ENCODE assay signal across 8 cellular contexts in genomic region chr1:179876289-179876715, GRCh38. TPM values are rescaled to one million over a fixed set of nuclear protein-coding genes. Genes with fewer than 3 reads are reported as not detected.
DNase-seq lines count a peak whose midpoint lies in the region; ATAC-seq and TF ChIP-seq lines count a peak whose summit lies in the region.

No MANE protein-coding gene starts in this region.

- ATAC-seq in activated CD8-positive, alpha-beta T cell treated with anti-CD3 and anti-CD28 coated beads for 36 hours = no peak
- no peak for ATAC-seq in thoracic aorta (ENCODE audit: insufficient number of reproducible peaks, low FRiP score, low read depth)
- no peak for ATAC-seq in GM18909 (IDR thresholded peaks at IDR 0.05; ENCODE audit: poor library complexity, unreplicated experiment)
- no peak for ATAC-seq in GM19324 (IDR thresholded peaks at IDR 0.05; ENCODE audit: low FRiP score, unreplicated experiment)

- intact Hi-C loops in activated CD8-positive, alpha-beta T cell treated with anti-CD3 and anti-CD28 coated beads for 36 hours (cut with micrococcal nuclease) = no loop called here

- no peaks in the 10 kb centered on the region for H3K27me3 ChIP-seq in thoracic aorta (replicated peaks; ENCODE audit: insufficient read depth)

- H3K36me3 ChIP-seq in thoracic aorta = peaks cover 9% of the 10 kb centered on the region

- POLR2A ChIA-PET in activated CD4-positive, alpha-beta T cell treated with anti-CD3 and anti-CD28 coated beads, Interleukin-2, amount 10 ng/mL, durations not matched to agents 7 days and 5 days (lab: Charles Lee) = no interaction called here
- POLR2A ChIA-PET in activated CD8-positive, alpha-beta T cell treated with anti-CD3 and anti-CD28 coated beads for 36 hours (lab: Charles Lee) = no interaction called here

- peak overlapping the region; percentile 85 for H3K4me3 Mint-ChIP-seq in activated CD4-positive, alpha-beta T cell treated with anti-CD3 and anti-CD28 coated beads, Interleukin-2, amount 10 ng/mL, durations not matched to agents 7 days and 5 days
- peak overlapping the region; percentile 85 for H3K4me3 Mint-ChIP-seq in activated CD8-positive, alpha-beta T cell treated with anti-CD3 and anti-CD28 coated beads for 36 hours
- H3K4me3 Mint-ChIP-seq in immature natural killer cell = peak overlapping the region; percentile 71 to 95 (median 94)

- DNase-seq in activated CD4-positive, alpha-beta T cell treated with anti-CD3 and anti-CD28 coated beads, Interleukin-2, amount 10 ng/mL, durations not matched to agents 7 days and 5 days = no peak
- no peak for DNase-seq in activated CD4-positive, alpha-beta T cell treated with anti-CD3 and anti-CD28 coated beads, Interleukin-2, amount 50 U/mL, for 1 hour
- no peak for DNase-seq in activated CD8-positive, alpha-beta T cell treated with anti-CD3 and anti-CD28 coated beads for 36 hours
- no peak for DNase-seq in immature natural killer cell
- no peak for DNase-seq in thoracic aorta (ENCODE audit: low spot score)
- no peak for DNase-seq in NCI-H526 treated with DMSO at 0.1 percent for 48 hours (lab: John Stamatoyannopoulos, UW)

- peaks cover 38 to 59% of the 10 kb centered on the region in 2 donors for H3K4me1 ChIP-seq in thoracic aorta (ENCODE audit: control insufficient read depth in 1 of 2, low read depth in 2 of 2)

- H3K27ac ChIP-seq in thoracic aorta = no peak overlapping the region

- H3K9me3 ChIP-seq in thoracic aorta = no peaks in the 10 kb centered on the region

- TF ChIP-seq CTCF in activated CD8-positive, alpha-beta T cell treated with anti-CD3 and anti-CD28 coated beads for 36 hours (IDR thresholded peaks at IDR 0.05) = no peak
- TF ChIP-seq CTCF in thoracic aorta (IDR thresholded peaks at IDR 0.05) = no peak

- CTCF ChIA-PET in activated CD4-positive, alpha-beta T cell treated with anti-CD3 and anti-CD28 coated beads, Interleukin-2, amount 10 ng/mL, durations not matched to agents 7 days and 5 days (lab: Charles Lee) = interaction anchor here (1.2 to 1.4 kb wide), 2 partner anchors 12 to 62 kb away, joined by 3 read pairs; no protein-coding TSS in a partner anchor
- CTCF ChIA-PET in activated CD8-positive, alpha-beta T cell treated with anti-CD3 and anti-CD28 coated beads for 36 hours (lab: Charles Lee) = interaction anchor here (0.6 to 1.8 kb wide), 5 partner anchors 8 to 75 kb away, joined by 3 to 9 read pairs (median 4); no protein-coding TSS in a partner anchor

- H3K27ac Mint-ChIP-seq in activated CD4-positive, alpha-beta T cell treated with anti-CD3 and anti-CD28 coated beads, Interleukin-2, amount 10 ng/mL, durations not matched to agents 7 days and 5 days = peak overlapping the region; percentile 93
- H3K27ac Mint-ChIP-seq in activated CD8-positive, alpha-beta T cell treated with anti-CD3 and anti-CD28 coated beads for 36 hours = peak overlapping the region; percentile 42
- H3K27ac Mint-ChIP-seq in immature natural killer cell = peak overlapping the region; percentile 40 to 91 (median 76)

- H3K4me1 Mint-ChIP-seq in activated CD4-positive, alpha-beta T cell treated with anti-CD3 and anti-CD28 coated beads, Interleukin-2, amount 10 ng/mL, durations not matched to agents 7 days and 5 days = peaks cover 62% of the 10 kb centered on the region
- peaks cover 53% of the 10 kb centered on the region for H3K4me1 Mint-ChIP-seq in activated CD8-positive, alpha-beta T cell treated with anti-CD3 and anti-CD28 coated beads for 36 hours (ENCODE audit: low read depth)
- peaks cover 28 to 67% of the 10 kb centered on the region in 2 donors for H3K4me1 Mint-ChIP-seq in immature natural killer cell

- H3K27me3 Mint-ChIP-seq in activated CD4-positive, alpha-beta T cell treated with anti-CD3 and anti-CD28 coated beads, Interleukin-2, amount 10 ng/mL, durations not matched to agents 7 days and 5 days = no peaks in the 10 kb centered on the region
- H3K27me3 Mint-ChIP-seq in activated CD8-positive, alpha-beta T cell treated with anti-CD3 and anti-CD28 coated beads for 36 hours = no peaks in the 10 kb centered on the region
- peaks cover 4% of the 10 kb centered on the region in 3 donors for H3K27me3 Mint-ChIP-seq in immature natural killer cell (ENCODE audit: low read depth in 3 of 3)

- H3K9me3 Mint-ChIP-seq in activated CD4-positive, alpha-beta T cell treated with anti-CD3 and anti-CD28 coated beads, Interleukin-2, amount 10 ng/mL, durations not matched to agents 7 days and 5 days = no peaks in the 10 kb centered on the region
- H3K9me3 Mint-ChIP-seq in activated CD8-positive, alpha-beta T cell treated with anti-CD3 and anti-CD28 coated beads for 36 hours = no peaks in the 10 kb centered on the region
- H3K9me3 Mint-ChIP-seq in immature natural killer cell = no peaks in the 10 kb centered on the region

- H3K4me3 ChIP-seq in thoracic aorta = peak overlapping the region; percentile 91

- H3K36me3 Mint-ChIP-seq in activated CD4-positive, alpha-beta T cell treated with anti-CD3 and anti-CD28 coated beads, Interleukin-2, amount 10 ng/mL, durations not matched to agents 7 days and 5 days (ENCODE audit: low read depth) = peaks cover 23% of the 10 kb centered on the region
- peaks cover 23% of the 10 kb centered on the region for H3K36me3 Mint-ChIP-seq in activated CD8-positive, alpha-beta T cell treated with anti-CD3 and anti-CD28 coated beads for 36 hours (ENCODE audit: low read depth)
- peaks cover 0 to 10% (median 0%) of the 10 kb centered on the region in 3 donors for H3K36me3 Mint-ChIP-seq in immature natural killer cell

RNA-seq across cellular contexts. Expression of gene TOR1AIP2, which starts 1.3 kb away (rescaled TPM):
- total RNA-seq in activated CD4-positive, alpha-beta T cell treated with anti-CD3 and anti-CD28 coated beads, Interleukin-2, amount 10 ng/mL, durations not matched to agents 7 days and 5 days = 10 to 100 TPM; 49.2 to 49.3 TPM
- total RNA-seq in activated CD8-positive, alpha-beta T cell treated with anti-CD3 and anti-CD28 coated beads for 36 hours = 10 to 100 TPM; 39.5 to 45.1 TPM
- polyA plus RNA-seq in immature natural killer cell = 10 to 100 TPM in 1 of 3 donors, 1 to 10 TPM in 2; 8.7 to 15.5 (median 8.7) TPM
- total RNA-seq in thoracic aorta = 10 to 100 TPM; 45.9 to 74.1 TPM

RNA-seq across cellular contexts. Expression of gene TOR1AIP1, which starts 5.8 kb away (rescaled TPM):
- 10 to 100 TPM; 70.2 to 91.1 TPM for total RNA-seq in activated CD4-positive, alpha-beta T cell treated with anti-CD3 and anti-CD28 coated beads, Interleukin-2, amount 10 ng/mL, durations not matched to agents 7 days and 5 days
- total RNA-seq in activated CD8-positive, alpha-beta T cell treated with anti-CD3 and anti-CD28 coated beads for 36 hours = 10 to 100 TPM; 38.3 to 45.8 TPM
- 10 to 100 TPM; 68.9 to 96.2 (median 76.3) TPM for polyA plus RNA-seq in immature natural killer cell
- total RNA-seq in thoracic aorta = 100 to 1,000 TPM in 1 of 2 donors, 10 to 100 TPM in 1; 99.5 to 106 TPM

Comparison
In these comparisons a context has a peak if more than half of its experiments do, and no peak if none do; other contexts are left out.
1. H3K27ac Mint-ChIP-seq: peak in every context shown above with its lines; median percentile 93 in activated CD4-positive, alpha-beta T cell treated with anti-CD3 and anti-CD28 coated beads, Interleukin-2, amount 10 ng/mL, durations not matched to agents 7 days and 5 days; 76 in immature natural killer cell; 42 in activated CD8-positive, alpha-beta T cell treated with anti-CD3 and anti-CD28 coated beads for 36 hours.